38 cellular contexts compared by ENCODE assay signal in the genomic region with DNA sequence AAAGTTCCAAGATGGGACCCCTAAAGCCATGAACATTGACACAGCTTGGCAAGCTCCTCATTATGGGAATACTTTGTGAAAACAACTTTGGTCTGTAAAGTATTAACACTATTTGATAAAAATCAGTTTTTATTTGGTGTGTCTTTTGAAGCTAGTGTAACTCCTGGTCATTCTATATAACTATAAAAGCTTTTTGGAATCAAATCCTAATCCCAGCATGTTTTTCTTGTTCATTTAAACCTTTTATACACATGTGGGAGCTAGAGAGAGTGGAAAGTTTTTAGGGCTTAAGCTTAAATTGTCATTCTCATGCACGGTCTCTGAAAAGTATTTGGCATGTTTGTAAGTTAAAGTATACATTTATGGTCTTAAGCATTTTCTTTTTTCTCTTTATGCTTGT.
"Had no signal": no experiment of that assay in that cellular context is flagged by ENCODE, and none has a peak within 500 bp of the region (broad histone marks: within the 10 kb centered on the region; RNA-seq: fewer than 3 reads in every experiment).

No MANE protein-coding gene starts in this region.

- H3K27ac Mint-ChIP-seq: activated naive CD4-positive, alpha-beta T cell treated with anti-CD3 and anti-CD28 coated beads for 36 hours; activated naive CD4-positive, alpha-beta T cell treated with anti-CD3 and anti-CD28 coated beads, Interleukin-2, amount 10 ng/mL, durations not matched to agents 7 days and 5 days; activated naive CD4-positive, alpha-beta T cell treated with anti-CD3 and anti-CD28 coated beads, Interleukin-2, amount 50 U/mL, for 24 hours; activated naive CD4-positive, alpha-beta T cell treated with anti-CD3 and anti-CD28 coated beads, Interleukin-2, amount 50 U/mL, for 72 hours; activated naive CD8-positive, alpha-beta T cell; activated naive CD8-positive, alpha-beta T cell treated with anti-CD3 and anti-CD28 coated beads for 36 hours; activated naive CD8-positive, alpha-beta T cell treated with anti-CD3 and anti-CD28 coated beads, Interleukin-2, amount 10 ng/mL, durations not matched to agents 7 days and 5 days; activated naive CD8-positive, alpha-beta T cell treated with anti-CD3 and anti-CD28 coated beads, Interleukin-2, amount 50 U/mL, for 24 hours; activated T-cell treated with anti-CD3 and anti-CD28 coated beads, Interleukin-2, amount 50 U/mL, for 24 hours; activated T-cell treated with anti-CD3 and anti-CD28 coated beads, Interleukin-2, amount 50 U/mL, for 72 hours; activated T-helper 1 cell treated with anti-CD3 and anti-CD28 coated beads, Interleukin-12 subunit alpha, Interleukin-12 subunit beta, Interleukin-2, Interleukin-4 antibody, amounts not matched to agents 30 ng/mL and 10 ng/mL and 1 ng/mL, durations not matched to agents 14 hours and 24 hours and 36 hours; activated T-helper 17 cell treated with anti-CD3 and anti-CD28 coated beads, Interleukin-2, amount 50 U/mL, for 72 hours; activated T-helper 2 cell treated with anti-CD3 and anti-CD28 coated beads, Interferon-gamma antibody, Interleukin-2, Interleukin-4, amounts not matched to agents 10 μg/mL and 5 μg/mL and 100 μg/mL, durations not matched to agents 14 hours and 24 hours and 36 hours; brain had no signal

- H3K27me3 Mint-ChIP-seq: activated naive CD4-positive, alpha-beta T cell treated with anti-CD3 and anti-CD28 coated beads, Interleukin-2, amount 10 ng/mL, durations not matched to agents 7 days and 5 days; activated naive CD8-positive, alpha-beta T cell treated with anti-CD3 and anti-CD28 coated beads for 36 hours; activated naive CD8-positive, alpha-beta T cell treated with anti-CD3 and anti-CD28 coated beads, Interleukin-2, amount 10 ng/mL, durations not matched to agents 7 days and 5 days; activated naive CD8-positive, alpha-beta T cell treated with anti-CD3 and anti-CD28 coated beads, Interleukin-2, amount 50 U/mL, for 24 hours; activated T-cell treated with anti-CD3 and anti-CD28 coated beads, Interleukin-2, amount 50 U/mL, for 24 hours; activated T-helper 17 cell treated with anti-CD3 and anti-CD28 coated beads, Interleukin-2, amount 50 U/mL, for 72 hours; brain; central memory CD8-positive, alpha-beta T cell had no signal

- H3K36me3 Mint-ChIP-seq: activated naive CD4-positive, alpha-beta T cell treated with anti-CD3 and anti-CD28 coated beads, Interleukin-2, amount 10 ng/mL, durations not matched to agents 7 days and 5 days; activated naive CD4-positive, alpha-beta T cell treated with anti-CD3 and anti-CD28 coated beads, Interleukin-2, amount 50 U/mL, for 24 hours; activated naive CD4-positive, alpha-beta T cell treated with anti-CD3 and anti-CD28 coated beads, Interleukin-2, amount 50 U/mL, for 72 hours; activated naive CD8-positive, alpha-beta T cell; activated naive CD8-positive, alpha-beta T cell treated with anti-CD3 and anti-CD28 coated beads for 36 hours; activated naive CD8-positive, alpha-beta T cell treated with anti-CD3 and anti-CD28 coated beads, Interleukin-2, amount 10 ng/mL, durations not matched to agents 7 days and 5 days; brain had no signal

- H3K9me3 ChIP-seq: adrenal gland, ascending aorta, body of pancreas, breast epithelium had no signal

- H3K4me1 ChIP-seq: adrenal gland, ascending aorta, body of pancreas, breast epithelium had no signal

- H3K4me3 Mint-ChIP-seq: activated naive CD4-positive, alpha-beta T cell treated with anti-CD3 and anti-CD28 coated beads for 36 hours; activated naive CD4-positive, alpha-beta T cell treated with anti-CD3 and anti-CD28 coated beads, Interleukin-2, amount 10 ng/mL, durations not matched to agents 7 days and 5 days; activated naive CD4-positive, alpha-beta T cell treated with anti-CD3 and anti-CD28 coated beads, Interleukin-2, amount 50 U/mL, for 24 hours; activated naive CD8-positive, alpha-beta T cell; activated naive CD8-positive, alpha-beta T cell treated with anti-CD3 and anti-CD28 coated beads for 36 hours; activated naive CD8-positive, alpha-beta T cell treated with anti-CD3 and anti-CD28 coated beads, Interleukin-2, amount 10 ng/mL, durations not matched to agents 7 days and 5 days; activated naive CD8-positive, alpha-beta T cell treated with anti-CD3 and anti-CD28 coated beads, Interleukin-2, amount 50 U/mL, for 24 hours; activated T-cell treated with anti-CD3 and anti-CD28 coated beads, Interleukin-2, amount 50 U/mL, for 24 hours; activated T-cell treated with anti-CD3 and anti-CD28 coated beads, Interleukin-2, amount 50 U/mL, for 4 hours; activated T-cell treated with anti-CD3 and anti-CD28 coated beads, Interleukin-2, amount 50 U/mL, for 72 hours; activated T-helper 1 cell treated with anti-CD3 and anti-CD28 coated beads, Interleukin-12 subunit alpha, Interleukin-12 subunit beta, Interleukin-2, Interleukin-4 antibody, amounts not matched to agents 30 ng/mL and 10 ng/mL and 1 ng/mL, durations not matched to agents 14 hours and 24 hours and 36 hours; activated T-helper 17 cell treated with anti-CD3 and anti-CD28 coated beads, Interleukin-2, amount 50 U/mL, for 72 hours; brain; central memory CD8-positive, alpha-beta T cell had no signal

- H3K27ac ChIP-seq: adrenal gland, ascending aorta, body of pancreas, brain microvascular endothelial cell, breast epithelium, cardiac muscle cell had no signal

- H3K27me3 ChIP-seq: adrenal gland, ascending aorta, body of pancreas, brain microvascular endothelial cell, breast epithelium, cardiac muscle cell had no signal

- ATAC-seq: activated naive CD4-positive, alpha-beta T cell treated with anti-CD3 and anti-CD28 coated beads, Interleukin-2, amount 50 U/mL, for 72 hours; activated naive CD8-positive, alpha-beta T cell treated with anti-CD3 and anti-CD28 coated beads, Interleukin-2, amount 50 U/mL, for 24 hours; activated T-cell treated with anti-CD3 and anti-CD28 coated beads, Interleukin-2, amount 50 U/mL, for 4 hours; activated T-cell treated with anti-CD3 and anti-CD28 coated beads, Interleukin-2, amount 50 U/mL, for 72 hours; activated T-helper 17 cell treated with anti-CD3 and anti-CD28 coated beads, Interleukin-2, amount 50 U/mL, for 72 hours; body of pancreas had no signal

- H3K9me3 Mint-ChIP-seq: activated naive CD4-positive, alpha-beta T cell treated with anti-CD3 and anti-CD28 coated beads for 36 hours; activated naive CD8-positive, alpha-beta T cell treated with anti-CD3 and anti-CD28 coated beads for 36 hours; activated naive CD8-positive, alpha-beta T cell treated with anti-CD3 and anti-CD28 coated beads, Interleukin-2, amount 10 ng/mL, durations not matched to agents 7 days and 5 days; activated naive CD8-positive, alpha-beta T cell treated with anti-CD3 and anti-CD28 coated beads, Interleukin-2, amount 50 U/mL, for 24 hours; activated T-cell treated with anti-CD3 and anti-CD28 coated beads, Interleukin-2, amount 50 U/mL, for 24 hours; activated T-cell treated with anti-CD3 and anti-CD28 coated beads, Interleukin-2, amount 50 U/mL, for 4 hours; activated T-helper 2 cell treated with anti-CD3 and anti-CD28 coated beads, Interferon-gamma antibody, Interleukin-2, Interleukin-4, amounts not matched to agents 10 μg/mL and 5 μg/mL and 100 μg/mL, durations not matched to agents 14 hours and 24 hours and 36 hours; brain had no signal

- H3K36me3 ChIP-seq: adrenal gland, ascending aorta, brain microvascular endothelial cell, breast epithelium, cardiac muscle cell had no signal

- DNase-seq: activated effector memory CD4-positive, alpha-beta T cell treated with anti-CD3 and anti-CD28 coated beads, Interleukin-2, amount 50 U/mL, for 16 hours; activated effector memory CD4-positive, alpha-beta T cell treated with Interleukin-2 at 50 U/mL for 16 hours; activated gamma-delta T cell; activated gamma-delta T cell treated with Interleukin-2 at 50 U/mL for 16 hours; activated naive CD4-positive, alpha-beta T cell; activated naive CD4-positive, alpha-beta T cell treated with anti-CD3 and anti-CD28 coated beads for 36 hours; activated naive CD4-positive, alpha-beta T cell treated with anti-CD3 and anti-CD28 coated beads, Interleukin-2, amount 10 ng/mL, durations not matched to agents 7 days and 5 days; activated naive CD4-positive, alpha-beta T cell treated with anti-CD3 and anti-CD28 coated beads, Interleukin-2, amount 50 U/mL, for 16 hours; activated naive CD4-positive, alpha-beta T cell treated with Interleukin-2 at 50 U/mL for 16 hours; activated naive CD8-positive, alpha-beta T cell treated with anti-CD3 and anti-CD28 coated beads for 36 hours; activated naive CD8-positive, alpha-beta T cell treated with anti-CD3 and anti-CD28 coated beads, Interleukin-2, amount 10 ng/mL, durations not matched to agents 7 days and 5 days; activated naive CD8-positive, alpha-beta T cell treated with anti-CD3 and anti-CD28 coated beads, Interleukin-2, amount 50 U/mL, for 24 hours; activated T-cell treated with anti-CD3 and anti-CD28 coated beads, Interleukin-2, amount 50 U/mL, for 1 hour; activated T-cell treated with anti-CD3 and anti-CD28 coated beads, Interleukin-2, amount 50 U/mL, for 24 hours; activated T-cell treated with anti-CD3 and anti-CD28 coated beads, Interleukin-2, amount 50 U/mL, for 4 hours; activated T-cell treated with anti-CD3 and anti-CD28 coated beads, Interleukin-2, amount 50 U/mL, for 48 hours; activated T-cell treated with anti-CD3 and anti-CD28 coated beads, Interleukin-2, amount 50 U/mL, for 72 hours; adrenal gland; amniotic stem cell; amygdala; anterior cingulate cortex; aorta; body of pancreas; brain microvascular endothelial cell; caudate nucleus; central memory CD4-positive, alpha-beta T cell; cerebellar nuclear complex had no signal

- H3K4me3 ChIP-seq: adrenal gland, ascending aorta, body of pancreas, breast epithelium, cardiac muscle cell had no signal

- H3K4me1 Mint-ChIP-seq: activated naive CD4-positive, alpha-beta T cell treated with anti-CD3 and anti-CD28 coated beads, Interleukin-2, amount 10 ng/mL, durations not matched to agents 7 days and 5 days; activated naive CD4-positive, alpha-beta T cell treated with anti-CD3 and anti-CD28 coated beads, Interleukin-2, amount 50 U/mL, for 24 hours; activated naive CD8-positive, alpha-beta T cell treated with anti-CD3 and anti-CD28 coated beads for 36 hours; activated naive CD8-positive, alpha-beta T cell treated with anti-CD3 and anti-CD28 coated beads, Interleukin-2, amount 10 ng/mL, durations not matched to agents 7 days and 5 days; activated naive CD8-positive, alpha-beta T cell treated with anti-CD3 and anti-CD28 coated beads, Interleukin-2, amount 50 U/mL, for 24 hours; activated T-helper 17 cell treated with anti-CD3 and anti-CD28 coated beads, Interleukin-2, amount 50 U/mL, for 72 hours; brain; central memory CD8-positive, alpha-beta T cell had no signal
